ENCODE assay signal across 25 cellular contexts in genomic region chr20:53785320-53785719, GRCh38.
A peak's percentile ranks its signal among the peaks of the same experiment; 100 is the strongest.
DNase-seq lines count a peak whose midpoint lies in the region; ATAC-seq and TF ChIP-seq lines count a peak whose summit lies in the region.
"Had no signal": no experiment of that assay in that cellular context is flagged by ENCODE, and none has a peak within 500 bp of the region (broad histone marks: within the 10 kb centered on the region; RNA-seq: fewer than 3 reads in every experiment).

No MANE protein-coding gene starts in this region.

- H3K4me3 Mint-ChIP-seq in activated B cell treated with CpG ODN at 0.5 μM for 24 hours: no peak overlapping the region
- H3K4me3 Mint-ChIP-seq: activated CD4-positive, alpha-beta T cell treated with anti-CD3 and anti-CD28 coated beads, Interleukin-2, amount 10 ng/mL, durations not matched to agents 7 days and 5 days; activated CD8-positive, alpha-beta memory T cell treated with anti-CD3 and anti-CD28 coated beads, Interleukin-2, amount 10 ng/mL, durations not matched to agents 7 days and 5 days; activated naive CD8-positive, alpha-beta T cell; activated T-helper 1 cell treated with anti-CD3 and anti-CD28 coated beads, Interleukin-12 subunit alpha, Interleukin-12 subunit beta, Interleukin-2, Interleukin-4 antibody, amounts not matched to agents 30 ng/mL and 10 ng/mL and 1 ng/mL, durations not matched to agents 14 hours and 24 hours and 36 hours had no signal

- H3K27me3 ChIP-seq in suprapubic skin (no peaks in the 10 kb centered on the region), MG63 (no peaks in the 10 kb centered on the region)
- H3K27me3 ChIP-seq: ascending aorta, neutrophil, tibial nerve had no signal

- H3K27ac Mint-ChIP-seq in activated B cell treated with CpG ODN at 0.5 μM for 24 hours: peak overlapping the region; percentile 24
- H3K27ac Mint-ChIP-seq: activated CD4-positive, alpha-beta T cell treated with anti-CD3 and anti-CD28 coated beads, Interleukin-2, amount 10 ng/mL, durations not matched to agents 7 days and 5 days; activated CD8-positive, alpha-beta memory T cell treated with anti-CD3 and anti-CD28 coated beads, Interleukin-2, amount 10 ng/mL, durations not matched to agents 7 days and 5 days; activated naive CD8-positive, alpha-beta T cell; activated T-helper 1 cell treated with anti-CD3 and anti-CD28 coated beads, Interleukin-12 subunit alpha, Interleukin-12 subunit beta, Interleukin-2, Interleukin-4 antibody, amounts not matched to agents 30 ng/mL and 10 ng/mL and 1 ng/mL, durations not matched to agents 14 hours and 24 hours and 36 hours had no signal

- H3K27me3 Mint-ChIP-seq in activated B cell treated with CpG ODN at 0.5 μM for 24 hours: no peaks in the 10 kb centered on the region
- H3K27me3 Mint-ChIP-seq: activated CD4-positive, alpha-beta T cell treated with anti-CD3 and anti-CD28 coated beads, Interleukin-2, amount 10 ng/mL, durations not matched to agents 7 days and 5 days; activated CD8-positive, alpha-beta memory T cell treated with anti-CD3 and anti-CD28 coated beads, Interleukin-2, amount 10 ng/mL, durations not matched to agents 7 days and 5 days; activated naive CD8-positive, alpha-beta T cell had no signal

- peaks cover 33% of the 10 kb centered on the region for H3K4me1 ChIP-seq in suprapubic skin
- H3K4me1 ChIP-seq: ascending aorta had no signal

- intact Hi-C loops in activated B cell treated with CpG ODN at 0.5 μM for 24 hours (cut with micrococcal nuclease) (loop anchor here (5.0 kb wide), 1 partner anchor 42 kb away; no protein-coding TSS in a partner anchor), left colon (cut with DNase I, micrococcal nuclease) (no loop called here)

- H3K36me3 ChIP-seq in suprapubic skin (no peaks in the 10 kb centered on the region), MG63 (no peaks in the 10 kb centered on the region)
- H3K36me3 ChIP-seq: ascending aorta, neutrophil, tibial nerve had no signal

- POLR2A ChIA-PET in activated B cell treated with CpG ODN at 0.5 μM for 24 hours (lab: Charles Lee): interaction anchor here (0.5 to 1.0 kb wide), 2 partner anchors 32 to 164 kb away, joined by 3 to 4 read pairs; no protein-coding TSS in a partner anchor

- 94% methylated on average over 3 of the region's 3 CpGs for WGBS in suprapubic skin

- no peak overlapping the region for H3K4me3 ChIP-seq in suprapubic skin
- H3K4me3 ChIP-seq in MG63: no peak overlapping the region
- H3K4me3 ChIP-seq: ascending aorta, lung, tibial nerve had no signal

- H3K9me3 Mint-ChIP-seq in activated B cell treated with CpG ODN at 0.5 μM for 24 hours: no peaks in the 10 kb centered on the region
- H3K9me3 Mint-ChIP-seq: activated CD4-positive, alpha-beta T cell treated with anti-CD3 and anti-CD28 coated beads, Interleukin-2, amount 10 ng/mL, durations not matched to agents 7 days and 5 days had no signal

- TF ChIP-seq CTCF in activated B cell treated with CpG ODN at 0.5 μM for 24 hours (IDR thresholded peaks at IDR 0.05) (no peak), suprapubic skin (IDR thresholded peaks at IDR 0.05) (no peak)

- peaks cover 28% of the 10 kb centered on the region for H3K4me1 Mint-ChIP-seq in activated B cell treated with CpG ODN at 0.5 μM for 24 hours

- H3K27ac ChIP-seq in suprapubic skin: peak overlapping the region; percentile 48
- H3K27ac ChIP-seq: ascending aorta, tibial nerve had no signal

- ATAC-seq in activated B cell treated with CpG ODN at 0.5 μM for 24 hours (ENCODE audit: low read depth) (no peak), left colon (peak; percentile 31), HG03025 (IDR thresholded peaks at IDR 0.05; ENCODE audit: low FRiP score, unreplicated experiment) (no peak), HG02970 (IDR thresholded peaks at IDR 0.05; ENCODE audit: low FRiP score, unreplicated experiment) (no peak)
- ATAC-seq: activated CD8-positive, alpha-beta memory T cell treated with anti-CD3 and anti-CD28 coated beads, Interleukin-2, amount 10 ng/mL, durations not matched to agents 7 days and 5 days had no signal

- no peaks in the 10 kb centered on the region for H3K9me3 ChIP-seq in suprapubic skin
- no peaks in the 10 kb centered on the region for H3K9me3 ChIP-seq in MG63
- H3K9me3 ChIP-seq: ascending aorta, neutrophil, tibial nerve had no signal

- DNase-seq in SIG-M5 treated with dmso at 0.1 percent for 504 hours (lab: John Stamatoyannopoulos, UW; ENCODE audit: unreplicated experiment) (peak; percentile 93), SIG-M5 (lab: John Stamatoyannopoulos, UW) (no peak), activated B cell treated with CpG ODN at 0.5 μM for 24 hours (no peak), left colon (no peak), suprapubic skin (ENCODE audit: low spot score in 2 of 2) (peak in 1 of 2 donors; percentile 3), MG63 (no peak)
- DNase-seq: activated CD4-positive, alpha-beta T cell treated with anti-CD3 and anti-CD28 coated beads, Interleukin-2, amount 10 ng/mL, durations not matched to agents 7 days and 5 days; activated CD8-positive, alpha-beta memory T cell treated with anti-CD3 and anti-CD28 coated beads, Interleukin-2, amount 10 ng/mL, durations not matched to agents 7 days and 5 days; cerebellar nuclear complex; COR-L47; GOT3; islet precursor cell; NCI-H1930; NCI-H226; NCI-H774; small intestine; stimulated activated naive CD4-positive, alpha-beta T cell treated with Interleukin-2 at 50 U/mL for 16 hours had no signal

- CTCF ChIA-PET in activated B cell treated with CpG ODN at 0.5 μM for 24 hours (lab: Charles Lee): no interaction called here

- TF ChIP-seq POLR2A in suprapubic skin (IDR thresholded peaks at IDR 0.05): no peak

- H3K36me3 Mint-ChIP-seq in activated B cell treated with CpG ODN at 0.5 μM for 24 hours (ENCODE audit: low read depth): no peaks in the 10 kb centered on the region
- H3K36me3 Mint-ChIP-seq: activated CD8-positive, alpha-beta memory T cell treated with anti-CD3 and anti-CD28 coated beads, Interleukin-2, amount 10 ng/mL, durations not matched to agents 7 days and 5 days; activated naive CD8-positive, alpha-beta T cell had no signal

- no peak for TF ChIP-seq EP300 in suprapubic skin (IDR thresholded peaks at IDR 0.05)
